In genomic region chr1:51519048-51519856, GRCh38 we compare ENCODE assay signal across 1 cellular context.
TF ChIP-seq lines count a peak whose summit lies in the region.

TSS of gene EPS15 (minus strand) at chr1:51519266. CDS start at chr1:51519231, 35 bp downstream.

TF ChIP-seq in K562, 482 proteins besides CTCF, POLR2A, EP300 and RAD21 (continued from another document):
- TF ChIP-seq STAT5A (IDR thresholded peaks at IDR 0.05; ENCODE audit: borderline replicate concordance, low read length) (no peak; the same call in 1 of the 2 replicates), PBX2 (CRISPR knock-in tag; IDR thresholded peaks at IDR 0.05; ENCODE audit: low read depth) (no peak), PBX2 (tag; conservative IDR thresholded peaks at IDR 0.05; ENCODE audit: low read depth) (0 out of 2 replicates have a peak, but pooled peaks have one; percentile 34), RBBP5 (IDR thresholded peaks at IDR 0.05; ENCODE audit: borderline replicate concordance, insufficient read depth, low read length, poor library complexity, severe bottlenecking) (peak; percentile 32), RFX1 (IDR thresholded peaks at IDR 0.05) (no peak), MLLT1 (IDR thresholded peaks at IDR 0.05) (peak in 1 of 2 experiments; percentile 61; a peak in 1 of 4 replicates), KLF10 (CRISPR knock-in tag; IDR thresholded peaks at IDR 0.05) (no peak), ZBTB43 (CRISPR knock-in tag; IDR thresholded peaks at IDR 0.05) (no peak), ZNF384 (IDR thresholded peaks at IDR 0.05; ENCODE audit: low read depth, low read length) (no peak), HES1 (IDR thresholded peaks at IDR 0.05; ENCODE audit: low read depth) (no peak), RBM14 (IDR thresholded peaks at IDR 0.05; ENCODE audit: borderline replicate concordance, insufficient read depth, low read depth, low read length) (no peak), SRF (CRISPR knock-in tag; IDR thresholded peaks at IDR 0.05) (peak; percentile 19 to 43; a peak in 1 of 4 replicates), XRCC5 (IDR thresholded peaks at IDR 0.05; ENCODE audit: low read depth, low read length) (peak; percentile 98), KLF16 (IDR thresholded peaks at IDR 0.05) (no peak), SAP30 (IDR thresholded peaks at IDR 0.05; ENCODE audit: borderline replicate concordance, insufficient read depth, low read depth, low read length, poor library complexity, severe bottlenecking) (no peak), NCOA2 (IDR thresholded peaks at IDR 0.05; ENCODE audit: partially characterized antibody in 2 of 2) (no peak), NUFIP1 (IDR thresholded peaks at IDR 0.05; ENCODE audit: partially characterized antibody) (peak; percentile 95), NR2C2 (CRISPR knock-in tag; IDR thresholded peaks at IDR 0.05) (peak; percentile 81; the same call in 1 of the 2 replicates), NR2C2 (tag; IDR thresholded peaks at IDR 0.05) (peak; percentile 89), KLF6 (CRISPR knock-in tag; IDR thresholded peaks at IDR 0.05; ENCODE audit: borderline replicate concordance) (peak; percentile 75; the same call in 1 of the 2 replicates), ZBTB2 (IDR thresholded peaks at IDR 0.05) (no peak), ELF4 (CRISPR knock-in tag; IDR thresholded peaks at IDR 0.05) (peak; percentile 30; the same call in 1 of the 2 replicates), POLR2AphosphoS2 (IDR thresholded peaks at IDR 0.05; ENCODE audit: low read length) (no peak), EHMT2 (IDR thresholded peaks at IDR 0.05) (no peak), AFF1 (IDR thresholded peaks at IDR 0.05; ENCODE audit: low read depth in 1 of 2, partially characterized antibody in 2 of 2) (peak in 1 of 2 experiments; percentile 70), MXI1 (IDR thresholded peaks at IDR 0.05; ENCODE audit: low read depth, low read length) (no peak)
